1 cellular context compared by ENCODE assay signal in the genomic region with DNA sequence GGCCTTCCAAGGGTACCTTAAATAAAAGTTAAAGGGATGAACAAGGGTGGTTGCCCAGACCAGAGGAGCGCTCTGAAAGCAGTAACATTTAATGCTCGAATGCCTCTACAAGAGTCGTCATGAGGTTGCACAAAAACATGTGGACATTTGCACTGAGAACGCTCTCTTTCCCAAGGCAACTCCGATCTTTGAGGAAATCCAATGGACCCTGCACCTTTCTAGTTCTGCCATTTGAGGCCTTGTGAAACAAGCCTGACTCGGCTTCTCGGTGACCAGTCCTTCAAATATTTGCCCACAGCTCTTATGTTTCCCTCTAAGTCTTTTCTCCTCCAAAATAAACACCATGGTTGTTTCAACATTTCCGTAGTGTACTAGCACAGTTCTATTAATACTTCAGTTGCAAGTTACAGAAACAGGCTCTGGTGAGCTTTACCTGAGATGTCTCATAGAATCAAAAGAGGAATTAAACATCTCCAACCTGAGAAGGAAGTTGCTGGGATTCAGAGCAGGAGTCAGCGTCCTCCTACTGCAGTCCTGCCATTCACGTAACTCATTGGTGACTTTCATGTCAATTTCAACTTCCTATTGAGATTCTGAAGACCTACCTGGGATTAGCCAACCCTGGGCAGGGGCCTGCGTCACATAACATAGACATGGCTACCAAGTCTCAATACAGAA.
TF ChIP-seq lines count a peak whose summit lies in the region.

No MANE protein-coding gene starts in this region.

TF ChIP-seq in IMR-90, 13 proteins besides CTCF, POLR2A, EP300 and RAD21 (continued from another document):
- TF ChIP-seq, protein P1, sequence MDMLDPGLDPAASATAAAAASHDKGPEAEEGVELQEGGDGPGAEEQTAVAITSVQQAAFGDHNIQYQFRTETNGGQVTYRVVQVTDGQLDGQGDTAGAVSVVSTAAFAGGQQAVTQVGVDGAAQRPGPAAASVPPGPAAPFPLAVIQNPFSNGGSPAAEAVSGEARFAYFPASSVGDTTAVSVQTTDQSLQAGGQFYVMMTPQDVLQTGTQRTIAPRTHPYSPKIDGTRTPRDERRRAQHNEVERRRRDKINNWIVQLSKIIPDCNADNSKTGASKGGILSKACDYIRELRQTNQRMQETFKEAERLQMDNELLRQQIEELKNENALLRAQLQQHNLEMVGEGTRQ (IDR thresholded peaks at IDR 0.05; ENCODE audit: low read depth, low read length) = no peak
